ENCODE assay signal across 8 cellular contexts in genomic region chr17:35373532-35373983, GRCh38. TPM values are rescaled to one million over a fixed set of nuclear protein-coding genes. Genes with fewer than 3 reads are reported as not detected.
DNase-seq lines count a peak whose midpoint lies in the region; ATAC-seq and TF ChIP-seq lines count a peak whose summit lies in the region.

TSS of gene SLFN11 (minus strand) at chr17:35373621. CDS start at chr17:35363807, 9,814 bp downstream.

- H3K4me1 ChIP-seq in RWPE2 (ENCODE audit: insufficient read depth, poor library complexity, severe bottlenecking) (no peaks in the 10 kb centered on the region), neuron (ENCODE audit: insufficient read depth, low read length) (peaks cover 5% of the 10 kb centered on the region)

- H3K9me3 ChIP-seq in RWPE2 (ENCODE audit: severe bottlenecking): no peaks in the 10 kb centered on the region
- peaks cover 2% of the 10 kb centered on the region for H3K9me3 ChIP-seq in neuron (ENCODE audit: low read length)

- ATAC-seq in HG03432 (IDR thresholded peaks at IDR 0.05; ENCODE audit: unreplicated experiment) (peak; percentile 61), RWPE2 (ENCODE audit: low read depth) (peak; percentile 51)

- H3K36me3 ChIP-seq in RWPE2 (ENCODE audit: low read depth) (no peaks in the 10 kb centered on the region), neuron (ENCODE audit: insufficient read depth, low read length) (no peaks in the 10 kb centered on the region)

- H2AFZ ChIP-seq in neuron (ENCODE audit: low read depth, low read length): peak within 1 kb of the TSS; percentile 64

- peak within 1 kb of the TSS; percentile 67 for H3K4me3 ChIP-seq in GM08714 (ENCODE audit: low read length)
- H3K4me3 ChIP-seq in RWPE2 (ENCODE audit: severe bottlenecking): peak within 1 kb of the TSS; percentile 30
- H3K4me3 ChIP-seq in fibroblast of villous mesenchyme (ENCODE audit: low read depth, low read length): peak within 1 kb of the TSS; percentile 75
- H3K4me3 ChIP-seq in neuron (ENCODE audit: low read length): no peak within 1 kb of the TSS

- DNase-seq in RWPE2 (ENCODE audit: low spot score): no peak
- DNase-seq in activated gamma-delta T cell treated with Interleukin-2 at 50 U/mL for 16 hours: peak; percentile 69
- DNase-seq in fibroblast of villous mesenchyme (ENCODE audit: low read depth): peak; percentile 97
- peak; percentile 92 for DNase-seq in stromal cell of bone marrow (ENCODE audit: low read depth)
- no peak for DNase-seq in HT-29 (ENCODE audit: low spot score)

- no peak within 1 kb of the TSS for H3K27ac ChIP-seq in RWPE2 (ENCODE audit: poor library complexity, severe bottlenecking)

- TF ChIP-seq CTCF in RWPE2 (IDR thresholded peaks at IDR 0.05; ENCODE audit: poor library complexity, severe bottlenecking) (no peak), fibroblast of villous mesenchyme (IDR thresholded peaks at IDR 0.05; ENCODE audit: insufficient read depth, low read depth, low read length) (no peak)

- H3K27me3 ChIP-seq in RWPE2 (ENCODE audit: insufficient read depth, poor library complexity, severe bottlenecking): peaks cover 77% of the 10 kb centered on the region
- peaks cover 47% of the 10 kb centered on the region for H3K27me3 ChIP-seq in neuron (ENCODE audit: insufficient read depth, low read length)

RNA-seq across cellular contexts. Expression of gene SLFN11, which starts in this region (rescaled TPM):
- total RNA-seq in fibroblast of villous mesenchyme: 54.8 and 95.9 TPM in 2 replicates
- total RNA-seq in HT-29 (2014; rRNA removed; shearing (Covaris generic)): not detected in 2 replicates

Comparison
In these comparisons a context has a peak if more than half of its experiments do, and no peak if none do; other contexts are left out.
1. RNA of gene SLFN11 (total RNA-seq): 54.8 to 95.9 TPM in fibroblast of villous mesenchyme; not detected in HT-29; every median in the first group is over 10 times any median in the second.
2. DNase-seq: peak in activated gamma-delta T cell treated with Interleukin-2 at 50 U/mL for 16 hours (single experiment), fibroblast of villous mesenchyme (single experiment) and stromal cell of bone marrow (single experiment); none in RWPE2 (single experiment) and HT-29 (single experiment).